In genomic region chr16:84284168-84284722, GRCh38 we compare ENCODE assay signal across 12 cellular contexts. TPM values are rescaled to one million over a fixed set of nuclear protein-coding genes. Genes with fewer than 3 reads are reported as not detected.
DNase-seq lines count a peak whose midpoint lies in the region; ATAC-seq and TF ChIP-seq lines count a peak whose summit lies in the region.
"Had no signal": no experiment of that assay in that cellular context is flagged by ENCODE, and none has a peak within 500 bp of the region (broad histone marks: within the 10 kb centered on the region; RNA-seq: fewer than 3 reads in every experiment).

No MANE protein-coding gene starts in this region.

- TF ChIP-seq EP300 in ovary (IDR thresholded peaks at IDR 0.05), result no peak

- H3K27ac Mint-ChIP-seq in WTC11, result 0 out of 2 replicates have a peak overlapping the region, but pooled peaks have one; percentile 47

- H3K27ac ChIP-seq in ovary, result peak overlapping the region; percentile 0 to 68
- H3K27ac ChIP-seq: C4-2B had no signal

- no peaks in the 10 kb centered on the region for H3K27me3 ChIP-seq in ovary

- ATAC-seq in WTC11, result peak; percentile 89
- ATAC-seq in left ventricle myocardium superior, result peak; percentile 86
- ATAC-seq in HG02973 (IDR thresholded peaks at IDR 0.05; ENCODE audit: unreplicated experiment), result no peak

- peaks cover 2% of the 10 kb centered on the region; the same call in 1 of the 2 replicates for H3K27me3 Mint-ChIP-seq in WTC11 (ENCODE audit: low read depth)

- H3K36me3 Mint-ChIP-seq in WTC11, result no peaks in the 10 kb centered on the region

- H3K36me3 ChIP-seq in ovary, result no peaks in the 10 kb centered on the region

- intact Hi-C loops in left ventricle myocardium superior (cut with micrococcal nuclease), result no loop called here
- intact Hi-C loops in ovary (cut with DNase I), result no loop called here

- peaks cover 17% of the 10 kb centered on the region for H3K4me1 ChIP-seq in ovary (ENCODE audit: insufficient read depth)

- peaks cover 22% of the 10 kb centered on the region for H3K4me1 Mint-ChIP-seq in WTC11

- POLR2A ChIA-PET in WTC11 (lab: Charles Lee), result interaction anchor here (1.1 to 1.2 kb wide), 2 partner anchors 10 to 16 kb away, joined by 4 read pairs; partner anchors contain the start of gene WFDC1

- no peak for TF ChIP-seq CTCF in WTC11 (IDR thresholded peaks at IDR 0.05)
- no peak for TF ChIP-seq CTCF in ovary (IDR thresholded peaks at IDR 0.05)

- H3K4me3 ChIP-seq in ovary, result no peak overlapping the region

- peak; percentile 65 for DNase-seq in EH (ENCODE audit: low read depth)
- peak; percentile 55 for DNase-seq in WTC11 (ENCODE audit: low spot score)
- peak; percentile 81 for DNase-seq in left ventricle myocardium superior
- DNase-seq in ovary, result peak; percentile 83 to 90 (median 88)
- DNase-seq in hippocampal formation (lab: John Stamatoyannopoulos, UW), result no peak
- no peak for DNase-seq in HPDE6-E6E7 (ENCODE audit: extremely low spot score)
- DNase-seq in activated T-cell treated with anti-CD3 and anti-CD28 coated beads, Interleukin-2, amount 50 U/mL, for 1 hour, result no peak
- DNase-seq: mammary epithelial cell; stimulated activated CD4-positive, alpha-beta T cell treated with anti-CD3 and anti-CD28 coated beads, Interleukin-15, amount 100 ng/mL, for 24 hours; T-helper 1 cell had no signal

- peaks cover 7% of the 10 kb centered on the region for H3K9me3 Mint-ChIP-seq in WTC11

- WGBS in ovary, 3 donors, result 12 to 20% (median 19%) methylated on average over 12 of the region's 12 CpGs

- TF ChIP-seq POLR2A in ovary (IDR thresholded peaks at IDR 0.05), result no peak

- H3K4me3 Mint-ChIP-seq in WTC11, result peak overlapping the region; percentile 29

- no peaks in the 10 kb centered on the region for H3K9me3 ChIP-seq in ovary

- CTCF ChIA-PET in WTC11 (lab: Charles Lee), result interaction anchor here (0.8 to 3.0 kb wide), 2 partner anchors 24 to 32 kb away, joined by 3 to 16 read pairs; no protein-coding TSS in a partner anchor

TF ChIP-seq in WTC11, 78 proteins besides CTCF, POLR2A, EP300 and RAD21:
- TF ChIP-seq SP1 (CRISPR knock-in tag; conservative IDR thresholded peaks at IDR 0.05), result no peak
- no peak for TF ChIP-seq STAT6 (CRISPR knock-in tag; conservative IDR thresholded peaks at IDR 0.05; ENCODE audit: low read depth)
- TF ChIP-seq CBFB (CRISPR knock-in tag; IDR thresholded peaks at IDR 0.05; ENCODE audit: low read depth), result 0 out of 2 replicates have a peak, but pooled peaks have one; percentile 30

RNA-seq across cellular contexts. Expression of gene WFDC1, which starts 10.4 kb away (rescaled TPM):
- total RNA-seq in WTC11 (2021) (0.32 to 0.50 TPM (median 0.41 TPM) in 3 replicates), left ventricle myocardium superior (2.0 TPM), ovary (1 to 10 TPM in 4 of 7 donors, under 1 TPM in 3; 0.57 to 3.4 (median 2.1) TPM)
- 10 to 100 TPM in 1 of 2 donors, 1 to 10 TPM in 1; 8.4 to 10.7 TPM for polyA plus RNA-seq in ovary
- total RNA-seq: mammary epithelial cell had no signal
- polyA plus RNA-seq: mammary epithelial cell had no signal

RNA-seq across cellular contexts. Expression of gene KCNG4, which starts 44.4 kb away (rescaled TPM):
- total RNA-seq in WTC11 (2021) (not detected in 3 replicates), left ventricle myocardium superior (not detected), ovary (not detected)
- not detected for polyA plus RNA-seq in ovary
- total RNA-seq: mammary epithelial cell had no signal
- polyA plus RNA-seq: mammary epithelial cell had no signal

Comparison
In these comparisons a context has a peak if more than half of its experiments do, and no peak if none do; other contexts are left out.
1. DNase-seq: peak in EH (single experiment), WTC11 (single experiment), left ventricle myocardium superior (single experiment) and ovary (5 of 5); none in hippocampal formation (0 of 2), HPDE6-E6E7 (single experiment) and activated T-cell treated with anti-CD3 and anti-CD28 coated beads, Interleukin-2, amount 50 U/mL, for 1 hour (single experiment).